Comparison of ENCODE assay signal across 2 cellular contexts in genomic region chr22:43921361-43921760, GRCh38.
A peak's percentile ranks its signal among the peaks of the same experiment; 100 is the strongest.
TF ChIP-seq lines count a peak whose summit lies in the region.

No MANE protein-coding gene starts in this region.

TF ChIP-seq in SK-N-SH, 30 proteins besides CTCF, POLR2A, EP300 and RAD21 (continued from another document):
- TF ChIP-seq REST (IDR thresholded peaks at IDR 0.05; ENCODE audit: low read depth, low read length) (no peak), JUND (IDR thresholded peaks at IDR 0.05) (peak; percentile 42), GABPA (IDR thresholded peaks at IDR 0.05; ENCODE audit: low read depth) (no peak), FOSL2 (IDR thresholded peaks at IDR 0.05; ENCODE audit: borderline replicate concordance, low read depth) (peak; percentile 67; the same call in 1 of the 2 replicates)
TF ChIP-seq in SK-N-SH: peak in this region for 4.

TF ChIP-seq in SK-N-SH treated with all-trans-retinoic acid at 6 μM for 48 hours, 23 proteins besides CTCF, POLR2A, EP300 and RAD21 (continued from another document):
- TF ChIP-seq, protein P1, sequence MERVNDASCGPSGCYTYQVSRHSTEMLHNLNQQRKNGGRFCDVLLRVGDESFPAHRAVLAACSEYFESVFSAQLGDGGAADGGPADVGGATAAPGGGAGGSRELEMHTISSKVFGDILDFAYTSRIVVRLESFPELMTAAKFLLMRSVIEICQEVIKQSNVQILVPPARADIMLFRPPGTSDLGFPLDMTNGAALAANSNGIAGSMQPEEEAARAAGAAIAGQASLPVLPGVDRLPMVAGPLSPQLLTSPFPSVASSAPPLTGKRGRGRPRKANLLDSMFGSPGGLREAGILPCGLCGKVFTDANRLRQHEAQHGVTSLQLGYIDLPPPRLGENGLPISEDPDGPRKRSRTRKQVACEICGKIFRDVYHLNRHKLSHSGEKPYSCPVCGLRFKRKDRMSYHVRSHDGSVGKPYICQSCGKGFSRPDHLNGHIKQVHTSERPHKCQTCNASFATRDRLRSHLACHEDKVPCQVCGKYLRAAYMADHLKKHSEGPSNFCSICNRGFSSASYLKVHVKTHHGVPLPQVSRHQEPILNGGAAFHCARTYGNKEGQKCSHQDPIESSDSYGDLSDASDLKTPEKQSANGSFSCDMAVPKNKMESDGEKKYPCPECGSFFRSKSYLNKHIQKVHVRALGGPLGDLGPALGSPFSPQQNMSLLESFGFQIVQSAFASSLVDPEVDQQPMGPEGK (CRISPR knock-in tag; IDR thresholded peaks at IDR 0.05; ENCODE audit: borderline replicate concordance) = no peak
- TF ChIP-seq OSR1 (CRISPR knock-in tag; IDR thresholded peaks at IDR 0.05) (no peak), ZNF70 (CRISPR knock-in tag; IDR thresholded peaks at IDR 0.05) (no peak), PPARA (CRISPR knock-in tag; IDR thresholded peaks at IDR 0.05; ENCODE audit: borderline replicate concordance) (no peak), ISL1 (CRISPR knock-in tag; IDR thresholded peaks at IDR 0.05) (no peak), BACH2 (CRISPR knock-in tag; IDR thresholded peaks at IDR 0.05; ENCODE audit: borderline replicate concordance) (no peak), RARB (CRISPR knock-in tag; IDR thresholded peaks at IDR 0.05) (no peak), ZNF565 (CRISPR knock-in tag; conservative IDR thresholded peaks at IDR 0.05; ENCODE audit: low read depth) (no peak), CSDC2 (CRISPR knock-in tag; IDR thresholded peaks at IDR 0.05) (no peak), GLIS3 (CRISPR knock-in tag; IDR thresholded peaks at IDR 0.05) (no peak), CREB5 (CRISPR knock-in tag; IDR thresholded peaks at IDR 0.05; ENCODE audit: low read depth) (no peak), TOX (CRISPR knock-in tag; IDR thresholded peaks at IDR 0.05; ENCODE audit: borderline replicate concordance) (no peak)
